ENCODE assay signal across 14 cellular contexts in the genomic region with DNA sequence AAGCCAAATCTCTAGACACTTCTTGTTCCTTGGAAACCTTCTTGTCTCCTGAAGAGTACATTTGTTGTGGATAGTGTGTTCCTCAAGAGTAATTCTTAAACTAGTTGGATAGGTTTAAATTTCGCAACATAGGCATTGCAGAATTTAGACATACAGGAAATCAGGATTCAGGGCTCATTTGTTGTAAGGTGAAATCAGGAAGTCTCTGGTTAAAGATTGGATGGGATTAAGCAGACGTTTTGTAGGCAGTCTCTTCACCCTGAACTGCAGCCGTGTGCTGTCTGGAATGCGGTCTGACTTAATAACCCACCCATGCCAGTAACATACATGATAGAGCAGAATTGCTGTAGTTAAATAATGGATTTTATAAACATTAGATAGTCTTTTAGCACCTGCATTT. TPM values are rescaled to one million over a fixed set of nuclear protein-coding genes. Genes with fewer than 3 reads are reported as not detected.
DNase-seq lines count a peak whose midpoint lies in the region; ATAC-seq, FAIRE-seq and TF ChIP-seq lines count a peak whose summit lies in the region.
"Had no signal": no experiment of that assay in that cellular context is flagged by ENCODE, and none has a peak within 500 bp of the region (broad histone marks: within the 10 kb centered on the region; RNA-seq: fewer than 3 reads in every experiment).

No MANE protein-coding gene starts in this region.

- H3K79me2 ChIP-seq in HepG2 (ENCODE audit: insufficient read depth, low read length) = peaks cover 32% of the 10 kb centered on the region

- no peak overlapping the region for H3K27ac ChIP-seq in HepG2 (ENCODE audit: extremely low read length, insufficient read depth, low read length)
- no peak overlapping the region for H3K27ac ChIP-seq in WERI-Rb-1
- H3K27ac ChIP-seq: vagina had no signal

- peaks cover 46% of the 10 kb centered on the region for H3K4me1 Mint-ChIP-seq in chondrocyte (ENCODE audit: low read depth)

- H3K4me2 ChIP-seq in HepG2 (ENCODE audit: low read depth, low read length) = no peak overlapping the region

- H3K9me3 ChIP-seq in HepG2 (ENCODE audit: low read length) (peaks cover 10% of the 10 kb centered on the region), WERI-Rb-1 (ENCODE audit: severe bottlenecking) (peaks cover 5% of the 10 kb centered on the region)
- H3K9me3 ChIP-seq: vagina had no signal

- BruUV-seq in HepG2 (replicated peaks; lab: Mats Ljungman, UMichigan) = no TSS peak

- no peak overlapping the region for H3K9ac ChIP-seq in HepG2 (ENCODE audit: insufficient read depth, low read depth, low read length)

- FAIRE-seq in HepG2 (lab: Jason Lieb, UNC) = no peak
- FAIRE-seq: HTR-8/SVneo had no signal

- DNase-seq in AG10803 (ENCODE audit: low read depth) (peak; percentile 54), KBM-7 (peak; percentile 63), chondrocyte (ENCODE audit: low spot score) (no peak), HepG2 (ENCODE audit: low spot score) (no peak), WERI-Rb-1 (no peak), erythroblast (lab: John Stamatoyannopoulos, UW) (no peak), 8988T (no peak)
- DNase-seq: NCI-H1436; NCI-H524 treated with DMSO at 0.1 percent for 48 hours; stimulated activated CD8-positive, alpha-beta memory T cell treated with anti-CD3 and anti-CD28 coated beads, Interleukin-4, amount 100 ng/mL, for 48 hours had no signal

- no peak for TF ChIP-seq RAD21 in HepG2 (CRISPR knock-in tag; IDR thresholded peaks at IDR 0.05)

- ATAC-seq in HepG2 (no peak), GM18868 (IDR thresholded peaks at IDR 0.05; ENCODE audit: unreplicated experiment) (no peak)
- ATAC-seq: activated CD4-positive, CD25-positive, alpha-beta regulatory T cell treated with anti-CD3 and anti-CD28 coated beads, Interleukin-2, amount 50 U/mL, for 24 hours had no signal

- H3K27me3 Mint-ChIP-seq in chondrocyte (ENCODE audit: low read depth) = no peaks in the 10 kb centered on the region

- in situ Hi-C loops in KBM-7 (cut with MboI; ENCODE audit: low pct_unique_long_range_greater_than_20kb, low sequenced_read_pairs) (no loop called here), HepG2 (cut with HindIII; ENCODE audit: extremely low pct_ligation_motif_present, low pct_unique_long_range_greater_than_20kb) (no loop called here)

- H3K36me3 Mint-ChIP-seq in chondrocyte (ENCODE audit: low read depth) = peaks cover 21% of the 10 kb centered on the region

- peaks cover 18% of the 10 kb centered on the region for H3K9me3 Mint-ChIP-seq in chondrocyte (ENCODE audit: low read depth)

- no peak overlapping the region for H3K4me3 ChIP-seq in AG10803 (ENCODE audit: low read length)
- no peak overlapping the region for H3K4me3 ChIP-seq in HepG2 (replicated peaks in 1 of 3; ENCODE audit: insufficient read depth in 1 of 3, low read depth in 2 of 3, low read length in 3 of 3)
- H3K4me3 ChIP-seq in WERI-Rb-1 (ENCODE audit: low read depth, low read length) = no peak overlapping the region
- H3K4me3 ChIP-seq: vagina had no signal

- H4K20me1 ChIP-seq in HepG2 (ENCODE audit: insufficient read depth, low read length) = no peaks in the 10 kb centered on the region

- no peaks in the 10 kb centered on the region for H3K36me3 ChIP-seq in HepG2 (replicated peaks in 1 of 2; ENCODE audit: control insufficient read depth in 1 of 2, insufficient read depth in 2 of 2, low read length in 2 of 2)
- H3K36me3 ChIP-seq in WERI-Rb-1 = no peaks in the 10 kb centered on the region
- H3K36me3 ChIP-seq: vagina had no signal

- intact Hi-C loops in HepG2 (cut with micrococcal nuclease; ENCODE audit: unreplicated experiment) = loop anchor here (2.0 kb wide), 1 partner anchor 333 kb away; no protein-coding TSS in a partner anchor

- peak overlapping the region; percentile 37 for H3K27ac Mint-ChIP-seq in chondrocyte (ENCODE audit: unreplicated experiment)

- H3K27me3 ChIP-seq in HepG2 (ENCODE audit: control insufficient read depth in 1 of 2, insufficient read depth in 2 of 2, low read length in 2 of 2) (no peaks in the 10 kb centered on the region), WERI-Rb-1 (ENCODE audit: insufficient read depth, low read depth, severe bottlenecking) (no peaks in the 10 kb centered on the region)
- H3K27me3 ChIP-seq: vagina had no signal

- TF ChIP-seq CTCF in AG10803 (conservative IDR thresholded peaks at IDR 0.05; ENCODE audit: low read length) (no peak), chondrocyte (IDR thresholded peaks at IDR 0.05) (no peak), HepG2 (CRISPR knock-in tag; IDR thresholded peaks at IDR 0.05) (no peak), WERI-Rb-1 (IDR thresholded peaks at IDR 0.05; ENCODE audit: low read depth, low read length) (no peak)

- TF ChIP-seq EP300 in HepG2 (IDR thresholded peaks at IDR 0.05; ENCODE audit: low read depth in 2 of 2, low read length in 2 of 2) = no peak
- no peak for TF ChIP-seq EP300 in HepG2 (CRISPR knock-in tag; IDR thresholded peaks at IDR 0.05; ENCODE audit: borderline replicate concordance)

- CTCF ChIA-PET in HepG2 (lab: Yijun Ruan, JAX; ENCODE audit: low intra/inter-chr PET ratio, low total read pairs) = no interaction called here

- H3K4me3 Mint-ChIP-seq in chondrocyte (ENCODE audit: unreplicated experiment) = no peak overlapping the region

- H3K4me1 ChIP-seq in HepG2 (ENCODE audit: insufficient read depth, low read length) = peaks cover 19% of the 10 kb centered on the region

- POLR2A ChIA-PET in HepG2 (lab: Yijun Ruan, JAX) = no interaction called here

- WGBS in HepG2 (ENCODE audit: low lambda C conversion rate) = 72% methylated on average over 4 of the region's 4 CpGs

- no peak overlapping the region for H2AFZ ChIP-seq in HepG2 (ENCODE audit: low read length)

- TF ChIP-seq POLR2A in HepG2 (IDR thresholded peaks at IDR 0.05; ENCODE audit: insufficient read depth in 1 of 2, low read depth in 2 of 2, low read length in 2 of 2) (no peak), erythroblast (IDR thresholded peaks at IDR 0.05; ENCODE audit: low read length) (no peak)

TF ChIP-seq in HepG2, 621 proteins besides CTCF, POLR2A, EP300 and RAD21:
- TF ChIP-seq NFATC3 (CRISPR knock-in tag; IDR thresholded peaks at IDR 0.05) = no peak
- peak; percentile 62; the same call in 1 of the 2 replicates for TF ChIP-seq CEBPG (CRISPR knock-in tag; IDR thresholded peaks at IDR 0.05)
- peak; percentile 81 for TF ChIP-seq CEBPB (IDR thresholded peaks at IDR 0.05; ENCODE audit: borderline replicate concordance, low read depth, low read length)
- no peak for TF ChIP-seq KLF13 (CRISPR knock-in tag; IDR thresholded peaks at IDR 0.05)
- TF ChIP-seq SAFB2 (CRISPR knock-in tag; IDR thresholded peaks at IDR 0.05; ENCODE audit: borderline replicate concordance, low read depth) = no peak

RNA-seq across cellular contexts. Expression of gene HIVEP1, which starts 21.7 kb away (rescaled TPM):
- total RNA-seq in chondrocyte (34.2 to 49.7 TPM (median 44.6 TPM) in 3 replicates), HepG2 (2016; rRNA removed; fragmentation: Illumina TruSeq; extraction: Trizol) (7.4 and 11.1 TPM in 2 replicates)
- 1.6 and 2.1 TPM in 2 replicates for total RNA-seq in HepG2 (2016; cell fraction: cytosol; rRNA removed; fragmentation: Illumina TruSeq; extraction: Trizol; ENCODE audit: low read depth)
- 7.9 and 9.1 TPM in 2 replicates for total RNA-seq in HepG2 (2016; cell fraction: insoluble cytoplasmic fraction; rRNA removed; fragmentation: Illumina TruSeq; extraction: Trizol)
- total RNA-seq in HepG2 (2016; cell fraction: membrane; rRNA removed; fragmentation: Illumina TruSeq; extraction: Trizol) = 4.1 and 4.8 TPM in 2 replicates
- 20.1 and 25.7 TPM in 2 replicates for total RNA-seq in HepG2 (2016; cell fraction: nucleus; rRNA removed; fragmentation: Illumina TruSeq; extraction: Trizol)
- 9.9 and 10.9 TPM in 2 replicates for polyA plus RNA-seq in HepG2 (2011; rRNA removed)
- polyA plus RNA-seq in HepG2 (2011; cell fraction: cytosol; rRNA removed) = 8.4 and 8.9 TPM in 2 replicates
- 15.8 and 16.8 TPM in 2 replicates for polyA plus RNA-seq in HepG2 (2011; cell fraction: nucleus; rRNA removed)
- polyA plus RNA-seq in HepG2 (2012) = 7.8 and 9.0 TPM in 2 replicates
- 0.77 and 1.1 TPM in 2 replicates for polyA plus RNA-seq in HepG2 (2016; cell fraction: cytosol; fragmentation: Illumina TruSeq; extraction: Trizol; ENCODE audit: low read depth)
- polyA plus RNA-seq in HepG2 (2016; cell fraction: insoluble cytoplasmic fraction; fragmentation: Illumina TruSeq; extraction: Trizol; ENCODE audit: low read depth) = 6.8 and 7.6 TPM in 2 replicates
- 1.6 and 1.7 TPM in 2 replicates for polyA plus RNA-seq in HepG2 (2016; cell fraction: membrane; fragmentation: Illumina TruSeq; extraction: Trizol; ENCODE audit: low read depth)
- 13.9 and 14.0 TPM in 2 replicates for polyA plus RNA-seq in HepG2 (2016; cell fraction: nucleus; fragmentation: Illumina TruSeq; extraction: Trizol; ENCODE audit: insufficient read depth, low read depth)
- 28.2 and 31.3 TPM in 2 replicates for polyA minus RNA-seq in HepG2 (2011; rRNA and poly(A)+ RNA removed; ENCODE audit: low replicate concordance)
- 11.1 and 13.6 TPM in 2 replicates for polyA minus RNA-seq in HepG2 (2011; cell fraction: cytosol; rRNA and poly(A)+ RNA removed)
- polyA minus RNA-seq in HepG2 (2011; cell fraction: nucleus; rRNA and poly(A)+ RNA removed) = 69.6 and 70.4 TPM in 2 replicates

Comparison
In these comparisons a context has a peak if more than half of its experiments do, and no peak if none do; other contexts are left out.
1. DNase-seq: peak in AG10803 (single experiment) and KBM-7 (single experiment); none in chondrocyte (single experiment), HepG2 (single experiment), WERI-Rb-1 (single experiment), erythroblast (0 of 2) and 8988T (single experiment).